15 cellular contexts compared by ENCODE assay signal in the genomic region with DNA sequence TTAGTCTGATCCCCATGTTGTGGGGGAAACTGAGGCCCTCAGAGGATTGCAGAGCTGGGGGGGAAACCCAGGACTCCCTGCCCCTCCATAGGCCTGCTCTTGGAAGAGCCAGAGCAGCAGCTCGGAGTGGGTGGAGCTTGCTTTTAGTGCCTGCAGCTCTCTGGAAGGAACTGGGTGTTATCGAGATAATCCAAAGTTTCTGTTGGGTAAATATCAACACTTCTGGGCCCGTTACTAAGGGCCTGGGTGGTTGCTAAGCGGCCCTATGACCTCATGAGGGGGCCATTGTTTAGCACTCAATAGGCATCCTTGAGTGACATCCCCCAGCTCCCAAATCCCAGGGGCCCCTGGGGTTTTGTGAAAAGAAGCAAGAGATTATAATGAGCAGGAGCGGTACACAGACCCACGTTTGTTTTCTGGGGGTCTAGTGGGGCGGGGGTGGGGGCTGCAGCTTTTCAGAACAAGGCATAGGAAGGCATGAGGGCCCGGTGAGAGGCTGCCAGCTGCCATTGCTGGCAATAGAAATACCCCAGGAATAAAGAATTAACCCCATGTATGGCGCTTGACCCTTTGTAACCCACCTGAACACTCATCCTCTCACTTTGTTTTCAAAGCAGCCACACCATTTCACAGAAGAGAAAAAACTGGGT. TPM values are rescaled to one million over a fixed set of nuclear protein-coding genes. Genes with fewer than 3 reads are reported as not detected.
DNase-seq lines count a peak whose midpoint lies in the region; ATAC-seq and TF ChIP-seq lines count a peak whose summit lies in the region.
"Had no signal": no experiment of that assay in that cellular context is flagged by ENCODE, and none has a peak within 500 bp of the region (broad histone marks: within the 10 kb centered on the region; RNA-seq: fewer than 3 reads in every experiment).

No MANE protein-coding gene starts in this region.

- CTCF ChIA-PET in WTC11 (lab: Charles Lee): interaction anchor here (0.6 to 2.0 kb wide), 7 partner anchors 140 to 616 kb away, joined by 3 to 10 read pairs (median 4); no protein-coding TSS in a partner anchor

- 39% methylated on average over 9 of the region's 9 CpGs for WGBS in suprapubic skin
- 48 to 50% methylated on average over 9 of the region's 9 CpGs for WGBS in testis, 2 donors

- no peaks in the 10 kb centered on the region for H3K36me3 Mint-ChIP-seq in WTC11

- ATAC-seq in WTC11 (peak; percentile 89), gastrocnemius medialis (no peak)

- H3K4me1 ChIP-seq in iPS-18a (ENCODE audit: control insufficient read depth, low read depth, low read length) (peaks cover 10% of the 10 kb centered on the region), suprapubic skin (peaks cover 21% of the 10 kb centered on the region), testis (no peaks in the 10 kb centered on the region), gastrocnemius medialis (peaks cover 52% of the 10 kb centered on the region in 2 donors)

- H3K27me3 ChIP-seq in iPS-18a (ENCODE audit: control insufficient read depth, insufficient read depth, low read length) (no peaks in the 10 kb centered on the region), suprapubic skin (no peaks in the 10 kb centered on the region), testis (no peaks in the 10 kb centered on the region), gastrocnemius medialis (no peaks in the 10 kb centered on the region)

- H3K36me3 ChIP-seq in iPS-18a (ENCODE audit: control insufficient read depth, low read depth, low read length): no peaks in the 10 kb centered on the region
- no peaks in the 10 kb centered on the region for H3K36me3 ChIP-seq in suprapubic skin
- no peaks in the 10 kb centered on the region for H3K36me3 ChIP-seq in testis (ENCODE audit: low read depth, missing control alignments)
- H3K36me3 ChIP-seq in gastrocnemius medialis: no peaks in the 10 kb centered on the region

- in situ Hi-C loops in gastrocnemius medialis (cut with MboI; ENCODE audit: low sequenced_read_pairs in 4 of 4): no loop called here

- H3K9me3 Mint-ChIP-seq in WTC11: no peaks in the 10 kb centered on the region

- POLR2A ChIA-PET in WTC11 (lab: Charles Lee): no interaction called here

- H3K27me3 Mint-ChIP-seq in WTC11 (ENCODE audit: low read depth): no peaks in the 10 kb centered on the region

- H3K9me3 ChIP-seq in iPS-18a (ENCODE audit: control insufficient read depth, low read depth, low read length) (no peaks in the 10 kb centered on the region), suprapubic skin (no peaks in the 10 kb centered on the region), testis (no peaks in the 10 kb centered on the region), gastrocnemius medialis (no peaks in the 10 kb centered on the region)

- intact Hi-C loops in testis (cut with DNase I; ENCODE audit: low total_unique reads): no loop called here
- intact Hi-C loops in gastrocnemius medialis (cut with DNase I; ENCODE audit: low total_unique reads): loop anchor here (10.0 kb wide), 1 partner anchor 119 kb away; no protein-coding TSS in a partner anchor

- DNase-seq in activated CD8-positive, alpha-beta memory T cell treated with anti-CD3 and anti-CD28 coated beads for 24 hours: peak; percentile 47
- no peak for DNase-seq in activated CD8-positive, alpha-beta memory T cell treated with anti-CD3 and anti-CD28 coated beads, Interleukin-2, amount 50 U/mL, for 4 hours
- peak; percentile 49 for DNase-seq in WTC11 (ENCODE audit: low spot score)
- DNase-seq in suprapubic skin (ENCODE audit: low spot score in 2 of 2): peak; percentile 35 to 37
- no peak for DNase-seq in testis
- no peak for DNase-seq in gastrocnemius medialis
- DNase-seq in NCI-H1694 treated with DMSO at 0.1 percent for 48 hours (lab: John Stamatoyannopoulos, UW): no peak
- DNase-seq: activated T-cell treated with anti-CD3 and anti-CD28 coated beads, Interleukin-2, amount 50 U/mL, for 1 hour; mammary epithelial cell; small intestine had no signal

- no peak overlapping the region for H3K27ac Mint-ChIP-seq in WTC11

- TF ChIP-seq POLR2A in suprapubic skin (IDR thresholded peaks at IDR 0.05) (no peak), testis (IDR thresholded peaks at IDR 0.05) (no peak), gastrocnemius medialis (IDR thresholded peaks at IDR 0.05) (no peak)

- no peak overlapping the region for H3K4me3 Mint-ChIP-seq in WTC11

- no peak for TF ChIP-seq CTCF in WTC11 (IDR thresholded peaks at IDR 0.05)
- no peak for TF ChIP-seq CTCF in suprapubic skin (IDR thresholded peaks at IDR 0.05)
- no peak for TF ChIP-seq CTCF in testis (IDR thresholded peaks at IDR 0.05)
- TF ChIP-seq CTCF in gastrocnemius medialis (IDR thresholded peaks at IDR 0.05 in 4 of 5, conservative IDR thresholded peaks at IDR 0.05 in 1 of 5): no peak

- no peak for TF ChIP-seq EP300 in suprapubic skin (IDR thresholded peaks at IDR 0.05)

- H3K4me3 ChIP-seq in iPS-18a (ENCODE audit: low read length) (no peak overlapping the region), suprapubic skin (no peak overlapping the region), testis (no peak overlapping the region), gastrocnemius medialis (no peak overlapping the region)

- H3K27ac ChIP-seq in iPS-18a (ENCODE audit: low read length): peak overlapping the region; percentile 38
- no peak overlapping the region for H3K27ac ChIP-seq in suprapubic skin
- no peak overlapping the region for H3K27ac ChIP-seq in testis
- H3K27ac ChIP-seq in gastrocnemius medialis: no peak overlapping the region
- H3K27ac ChIP-seq: KMS-11 had no signal

- H3K9ac ChIP-seq in iPS-18a (ENCODE audit: low read length): peak overlapping the region; percentile 22
- H3K9ac ChIP-seq: KMS-11 had no signal

- H3K4me1 Mint-ChIP-seq in WTC11: peaks cover 7% of the 10 kb centered on the region; the same call in 1 of the 2 replicates

TF ChIP-seq in WTC11, 78 proteins besides CTCF, POLR2A, EP300 and RAD21:
- TF ChIP-seq, protein P1, sequence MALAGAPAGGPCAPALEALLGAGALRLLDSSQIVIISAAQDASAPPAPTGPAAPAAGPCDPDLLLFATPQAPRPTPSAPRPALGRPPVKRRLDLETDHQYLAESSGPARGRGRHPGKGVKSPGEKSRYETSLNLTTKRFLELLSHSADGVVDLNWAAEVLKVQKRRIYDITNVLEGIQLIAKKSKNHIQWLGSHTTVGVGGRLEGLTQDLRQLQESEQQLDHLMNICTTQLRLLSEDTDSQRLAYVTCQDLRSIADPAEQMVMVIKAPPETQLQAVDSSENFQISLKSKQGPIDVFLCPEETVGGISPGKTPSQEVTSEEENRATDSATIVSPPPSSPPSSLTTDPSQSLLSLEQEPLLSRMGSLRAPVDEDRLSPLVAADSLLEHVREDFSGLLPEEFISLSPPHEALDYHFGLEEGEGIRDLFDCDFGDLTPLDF (CRISPR knock-in tag; IDR thresholded peaks at IDR 0.05): no peak
- TF ChIP-seq, protein P2, sequence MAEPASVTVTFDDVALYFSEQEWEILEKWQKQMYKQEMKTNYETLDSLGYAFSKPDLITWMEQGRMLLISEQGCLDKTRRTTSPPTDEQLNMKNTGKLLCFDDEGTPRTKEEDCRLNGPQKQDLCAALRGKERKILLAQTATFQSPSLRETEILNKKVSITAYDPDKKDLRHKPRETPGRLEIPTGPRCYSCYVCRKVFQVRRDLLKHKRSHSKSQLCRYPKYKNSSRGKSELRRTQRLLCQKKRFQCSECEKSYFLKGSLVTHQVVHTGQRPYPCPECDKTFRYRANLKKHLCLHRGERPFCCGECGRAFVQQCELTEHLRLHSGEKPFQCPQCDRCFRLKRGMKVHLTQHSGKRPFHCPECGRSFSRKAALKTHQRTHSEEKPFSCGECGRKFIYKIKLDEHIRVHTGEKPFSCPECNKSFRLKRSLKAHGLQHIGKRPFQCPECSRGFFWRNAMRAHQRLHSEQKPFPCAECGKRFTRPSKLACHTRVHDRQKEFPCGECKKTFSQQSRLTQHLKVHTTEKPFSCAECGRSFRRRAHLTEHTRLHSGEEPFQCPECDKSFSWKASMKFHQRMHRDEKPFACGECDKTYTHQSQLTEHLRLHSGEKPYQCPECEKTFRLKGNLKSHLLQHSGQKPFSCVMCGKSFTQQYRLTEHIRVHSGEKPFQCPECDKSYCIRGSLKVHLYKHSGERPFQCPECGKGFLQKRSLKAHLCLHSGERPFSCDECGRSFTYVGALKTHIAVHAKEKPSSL (CRISPR knock-in tag; conservative IDR thresholded peaks at IDR 0.05): no peak
- TF ChIP-seq FOXK1 (CRISPR knock-in tag; IDR thresholded peaks at IDR 0.05) (no peak), ZNF317 (CRISPR knock-in tag; IDR thresholded peaks at IDR 0.05; ENCODE audit: borderline replicate concordance, low read depth) (no peak), ZNF416 (CRISPR knock-in tag; IDR thresholded peaks at IDR 0.05) (no peak), SMAD4 (CRISPR knock-in tag; IDR thresholded peaks at IDR 0.05) (no peak), RELA (CRISPR knock-in tag; IDR thresholded peaks at IDR 0.05; ENCODE audit: borderline replicate concordance) (no peak), ZNF138 (CRISPR knock-in tag; conservative IDR thresholded peaks at IDR 0.05) (no peak), NFYB (CRISPR knock-in tag; conservative IDR thresholded peaks at IDR 0.05; ENCODE audit: low read depth) (no peak)
- TF ChIP-seq, protein P3, sequence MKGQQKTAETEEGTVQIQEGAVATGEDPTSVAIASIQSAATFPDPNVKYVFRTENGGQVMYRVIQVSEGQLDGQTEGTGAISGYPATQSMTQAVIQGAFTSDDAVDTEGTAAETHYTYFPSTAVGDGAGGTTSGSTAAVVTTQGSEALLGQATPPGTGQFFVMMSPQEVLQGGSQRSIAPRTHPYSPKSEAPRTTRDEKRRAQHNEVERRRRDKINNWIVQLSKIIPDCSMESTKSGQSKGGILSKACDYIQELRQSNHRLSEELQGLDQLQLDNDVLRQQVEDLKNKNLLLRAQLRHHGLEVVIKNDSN (CRISPR knock-in tag; IDR thresholded peaks at IDR 0.05): no peak
- TF ChIP-seq, protein P4, sequence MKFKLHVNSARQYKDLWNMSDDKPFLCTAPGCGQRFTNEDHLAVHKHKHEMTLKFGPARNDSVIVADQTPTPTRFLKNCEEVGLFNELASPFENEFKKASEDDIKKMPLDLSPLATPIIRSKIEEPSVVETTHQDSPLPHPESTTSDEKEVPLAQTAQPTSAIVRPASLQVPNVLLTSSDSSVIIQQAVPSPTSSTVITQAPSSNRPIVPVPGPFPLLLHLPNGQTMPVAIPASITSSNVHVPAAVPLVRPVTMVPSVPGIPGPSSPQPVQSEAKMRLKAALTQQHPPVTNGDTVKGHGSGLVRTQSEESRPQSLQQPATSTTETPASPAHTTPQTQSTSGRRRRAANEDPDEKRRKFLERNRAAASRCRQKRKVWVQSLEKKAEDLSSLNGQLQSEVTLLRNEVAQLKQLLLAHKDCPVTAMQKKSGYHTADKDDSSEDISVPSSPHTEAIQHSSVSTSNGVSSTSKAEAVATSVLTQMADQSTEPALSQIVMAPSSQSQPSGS (CRISPR knock-in tag; IDR thresholded peaks at IDR 0.05; ENCODE audit: borderline replicate concordance, low read depth): no peak

RNA-seq across cellular contexts. Expression of a gene that starts 48.3 kb away (rescaled TPM):
- 0.48 to 0.62 TPM (median 0.57 TPM) in 3 replicates for total RNA-seq in WTC11 (2021)
- total RNA-seq in suprapubic skin: 1 to 10 TPM in 2 of 4 donors, under 1 TPM in 1, not detected in 1; 0.86 to 2.2 (median 1.0) TPM
- 1 to 10 TPM; 1.8 to 2.9 TPM for total RNA-seq in testis
- 1.1 TPM for polyA plus RNA-seq in testis (ENCODE audit: insufficient read depth, low read depth, low replicate concordance)
- total RNA-seq in gastrocnemius medialis: 1 to 10 TPM in 3 of 4 donors, under 1 TPM in 1; 0.31 to 2.9 (median 1.8) TPM
- total RNA-seq: G401; mammary epithelial cell; NCI-H460; T-helper 1 cell treated with Interleukin-12 subunit alpha and Interleukin-12 subunit beta and Interleukin-4 antibody, amounts not matched to agents 30 ng/mL and 1 ng/mL, for 36 hours had no signal
- polyA plus RNA-seq: mammary epithelial cell had no signal

Comparison
In these comparisons a context has a peak if more than half of its experiments do, and no peak if none do; other contexts are left out.
1. DNase-seq: peak in activated CD8-positive, alpha-beta memory T cell treated with anti-CD3 and anti-CD28 coated beads for 24 hours (single experiment), WTC11 (single experiment) and suprapubic skin (2 of 2); none in activated CD8-positive, alpha-beta memory T cell treated with anti-CD3 and anti-CD28 coated beads, Interleukin-2, amount 50 U/mL, for 4 hours (single experiment), testis (single experiment), gastrocnemius medialis (0 of 2) and NCI-H1694 treated with DMSO at 0.1 percent for 48 hours (single experiment).